Comparison of ENCODE assay signal across 8 cellular contexts in genomic region chr6:87832025-87832825, GRCh38.
DNase-seq lines count a peak whose midpoint lies in the region; ATAC-seq and TF ChIP-seq lines count a peak whose summit lies in the region.

No MANE protein-coding gene starts in this region.

- H3K36me3 Mint-ChIP-seq in CD14-positive monocyte: peaks cover 0 to 3% of the 10 kb centered on the region in 2 donors

- TF ChIP-seq CTCF in CD14-positive monocyte (IDR thresholded peaks at IDR 0.05) (peak; percentile 61), ascending aorta (IDR thresholded peaks at IDR 0.05) (peak; percentile 15 to 48 (median 27)), suprapubic skin (IDR thresholded peaks at IDR 0.05) (no peak)

- intact Hi-C loops in CD14-positive monocyte (cut with micrococcal nuclease) (no loop called here), ascending aorta (cut with DNase I) (loop anchor here (10.0 kb wide), 1 partner anchor 1043 kb away; no protein-coding TSS in a partner anchor)

- no peak for TF ChIP-seq EP300 in suprapubic skin (IDR thresholded peaks at IDR 0.05)

- H3K4me3 Mint-ChIP-seq in CD14-positive monocyte: peak overlapping the region; percentile 77 to 95

- TF ChIP-seq POLR2A in suprapubic skin (IDR thresholded peaks at IDR 0.05): no peak

- 2% methylated on average over 6 of the region's 6 CpGs for WGBS in suprapubic skin

- peak overlapping the region; percentile 76 to 96 (median 90) for H3K27ac Mint-ChIP-seq in CD14-positive monocyte

- H3K4me1 ChIP-seq in ascending aorta (no peaks in the 10 kb centered on the region), suprapubic skin (peaks cover 3% of the 10 kb centered on the region)

- H3K4me1 Mint-ChIP-seq in CD14-positive monocyte: peaks cover 32% of the 10 kb centered on the region

- H3K9me3 ChIP-seq in ascending aorta (no peaks in the 10 kb centered on the region), suprapubic skin (no peaks in the 10 kb centered on the region)

- H3K27me3 Mint-ChIP-seq in CD14-positive monocyte (ENCODE audit: low read depth in 3 of 3): no peaks in the 10 kb centered on the region

- no peak for DNase-seq in CD14-positive monocyte (ENCODE audit: low spot score)
- DNase-seq in NCI-H226: peak; percentile 7
- no peak for DNase-seq in ascending aorta (ENCODE audit: low spot score in 2 of 2)
- peak; percentile 53 for DNase-seq in left lobe of liver (ENCODE audit: low spot score)
- DNase-seq in suprapubic skin (ENCODE audit: low spot score in 2 of 2): no peak
- no peak for DNase-seq in activated CD8-positive, alpha-beta memory T cell treated with anti-CD3 and anti-CD28 coated beads for 24 hours

- no peaks in the 10 kb centered on the region for H3K36me3 ChIP-seq in ascending aorta
- H3K36me3 ChIP-seq in suprapubic skin: no peaks in the 10 kb centered on the region

- H3K4me3 ChIP-seq in ascending aorta: peak overlapping the region; percentile 52 to 55
- peak overlapping the region; percentile 35 for H3K4me3 ChIP-seq in suprapubic skin

- H3K27me3 ChIP-seq in ascending aorta (no peaks in the 10 kb centered on the region), suprapubic skin (no peaks in the 10 kb centered on the region)

- H3K9me3 Mint-ChIP-seq in CD14-positive monocyte: peaks cover 0 to 7% (median 2%) of the 10 kb centered on the region in 7 donors

- ATAC-seq in GM18520 (IDR thresholded peaks at IDR 0.05; ENCODE audit: unreplicated experiment) (peak; percentile 57), HG03095 (IDR thresholded peaks at IDR 0.05; ENCODE audit: unreplicated experiment) (peak; percentile 55), left lobe of liver (peak; percentile 93)

- no peak overlapping the region for H3K27ac ChIP-seq in ascending aorta
- no peak overlapping the region for H3K27ac ChIP-seq in suprapubic skin

Comparison
In these comparisons a context has a peak if more than half of its experiments do, and no peak if none do; other contexts are left out.
1. DNase-seq: peak in NCI-H226 (single experiment) and left lobe of liver (single experiment); none in CD14-positive monocyte (single experiment), ascending aorta (0 of 2), suprapubic skin (0 of 2) and activated CD8-positive, alpha-beta memory T cell treated with anti-CD3 and anti-CD28 coated beads for 24 hours (single experiment).
2. CTCF ChIP-seq: peak in CD14-positive monocyte (single experiment) and ascending aorta (3 of 3); none in suprapubic skin (0 of 2).
3. Peak in every context shown above with its lines, with median percentiles within 50 percentile points of each other: ATAC-seq.